ENCODE assay signal across 31 cellular contexts in genomic region chr18:38847326-38847725, GRCh38.
"Had no signal": no experiment of that assay in that cellular context is flagged by ENCODE, and none has a peak within 500 bp of the region (broad histone marks: within the 10 kb centered on the region; RNA-seq: fewer than 3 reads in every experiment).

No MANE protein-coding gene starts in this region.

- H3K27ac ChIP-seq: adrenal gland, body of pancreas, cardiac muscle cell, colonic mucosa, esophagus muscularis mucosa, gastroesophageal sphincter, heart right ventricle had no signal

- FAIRE-seq: endometrium, endothelial cell of umbilical vein had no signal

- ATAC-seq: activated CD4-positive, alpha-beta T cell treated with anti-CD3 and anti-CD28 coated beads for 36 hours; activated CD8-positive, alpha-beta memory T cell treated with anti-CD3 and anti-CD28 coated beads, Interleukin-2, amount 10 ng/mL, durations not matched to agents 7 days and 5 days; activated CD8-positive, alpha-beta T cell treated with anti-CD3 and anti-CD28 coated beads, Interleukin-2, amount 10 ng/mL, durations not matched to agents 7 days and 5 days; activated naive CD8-positive, alpha-beta T cell treated with anti-CD3 and anti-CD28 coated beads, Interleukin-2, amount 50 U/mL, for 24 hours; body of pancreas; gastroesophageal sphincter; heart right ventricle had no signal

- DNase-seq: activated CD4-positive, alpha-beta memory T cell treated with anti-CD3 and anti-CD28 coated beads for 36 hours; activated CD4-positive, alpha-beta T cell treated with anti-CD3 and anti-CD28 coated beads for 36 hours; activated CD4-positive, alpha-beta T cell treated with anti-CD3 and anti-CD28 coated beads, Interleukin-2, amount 10 ng/mL, durations not matched to agents 24 days and 14 days; activated CD4-positive, CD25-positive, alpha-beta regulatory T cell; activated CD4-positive, CD25-positive, alpha-beta regulatory T cell treated with anti-CD3 and anti-CD28 coated beads, Interleukin-2, amount 50 U/mL, for 72 hours; activated CD8-positive, alpha-beta memory T cell treated with anti-CD3 and anti-CD28 coated beads, Interleukin-2, amount 10 ng/mL, durations not matched to agents 7 days and 5 days; activated CD8-positive, alpha-beta memory T cell treated with anti-CD3 and anti-CD28 coated beads, Interleukin-2, amount 50 U/mL, for 4 hours; activated CD8-positive, alpha-beta T cell treated with anti-CD3 and anti-CD28 coated beads, Interleukin-2, amount 10 ng/mL, durations not matched to agents 7 days and 5 days; activated effector memory CD4-positive, alpha-beta T cell treated with anti-CD3 and anti-CD28 coated beads, Interleukin-2, amount 50 U/mL, for 16 hours; activated naive CD4-positive, alpha-beta T cell treated with anti-CD3 and anti-CD28 coated beads for 36 hours; activated naive CD8-positive, alpha-beta T cell treated with anti-CD3 and anti-CD28 coated beads for 36 hours; activated naive CD8-positive, alpha-beta T cell treated with anti-CD3 and anti-CD28 coated beads, Interleukin-2, amount 50 U/mL, for 24 hours; activated T-cell treated with anti-CD3 and anti-CD28 coated beads, Interleukin-2, amount 50 U/mL, for 1 hour; activated T-cell treated with anti-CD3 and anti-CD28 coated beads, Interleukin-2, amount 50 U/mL, for 48 hours; adrenal gland; amygdala; aorta; body of pancreas; central memory CD4-positive, alpha-beta T cell; cerebellar nuclear complex; colonic mucosa; effector CD8-positive, alpha-beta T cell; erythroblast; foreskin melanocyte; heart right ventricle; T-helper 2 cell had no signal
